ENCODE assay signal across 1 cellular context in genomic region chr18:48546411-48546810, GRCh38.
TF ChIP-seq lines count a peak whose summit lies in the region.

No MANE protein-coding gene starts in this region.

TF ChIP-seq in GM23338, 12 proteins besides CTCF, POLR2A, EP300 and RAD21 (continued from another document):
- no peak for TF ChIP-seq REST (IDR thresholded peaks at IDR 0.05; ENCODE audit: unreplicated experiment)
- TF ChIP-seq POLR2AphosphoS5 (IDR thresholded peaks at IDR 0.05; ENCODE audit: low read depth), result no peak
- no peak for TF ChIP-seq EZH2phosphoT487 (IDR thresholded peaks at IDR 0.05; ENCODE audit: unreplicated experiment)
- no peak for TF ChIP-seq EZH2 (IDR thresholded peaks at IDR 0.05; ENCODE audit: low read depth, unreplicated experiment)
- no peak for TF ChIP-seq CREB1 (CRISPR knock-in tag; IDR thresholded peaks at IDR 0.05; ENCODE audit: low read depth)
- TF ChIP-seq ETS1 (IDR thresholded peaks at IDR 0.05), result no peak
- no peak for TF ChIP-seq JUNB (IDR thresholded peaks at IDR 0.05; ENCODE audit: unreplicated experiment)
TF ChIP-seq in GM23338: peak in this region for 0.
